In the genomic region with DNA sequence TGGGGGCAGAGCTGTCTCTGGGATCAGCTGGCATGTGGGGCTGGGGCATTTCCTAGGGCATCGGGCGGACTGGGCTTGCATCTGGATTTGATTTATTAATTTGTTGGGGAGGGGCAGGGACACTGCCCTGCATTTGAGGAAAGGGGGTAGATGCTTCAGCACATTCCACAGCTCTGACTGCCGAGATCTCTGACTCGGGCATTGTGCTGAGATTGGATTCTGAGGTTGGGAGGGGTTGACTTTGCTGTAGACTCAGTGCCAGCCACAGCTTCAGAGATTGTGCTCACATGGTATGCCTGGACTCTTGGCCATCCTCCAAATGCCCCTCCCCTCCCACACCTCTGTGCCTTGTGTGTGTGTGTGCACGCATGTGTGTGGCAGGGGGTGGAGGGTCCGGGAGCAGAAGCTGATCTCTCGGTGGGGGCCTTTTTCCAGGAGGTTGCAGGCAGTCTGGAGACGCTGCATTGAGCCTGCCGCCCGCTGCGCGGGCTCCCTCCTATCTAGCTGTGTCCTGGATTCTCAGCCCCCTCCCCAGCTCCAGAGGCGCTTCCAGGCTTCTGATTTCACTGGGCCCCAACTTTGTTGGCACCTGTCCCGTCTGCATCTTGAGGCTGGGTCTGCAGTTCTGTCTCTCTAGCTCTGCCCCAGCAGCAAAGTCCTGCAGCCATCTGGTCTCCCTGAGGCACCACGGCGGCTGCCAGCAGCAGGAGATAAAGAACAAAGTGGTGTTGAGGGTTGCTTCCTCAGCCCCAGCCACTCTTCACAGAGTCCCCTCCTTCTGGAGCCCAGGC, we compare ENCODE assay signal across 9 cellular contexts. TPM values are rescaled to one million over a fixed set of nuclear protein-coding genes. Genes with fewer than 3 reads are reported as not detected.
DNase-seq lines count a peak whose midpoint lies in the region; TF ChIP-seq lines count a peak whose summit lies in the region.
"Had no signal": no experiment of that assay in that cellular context is flagged by ENCODE, and none has a peak within 500 bp of the region (broad histone marks: within the 10 kb centered on the region; RNA-seq: fewer than 3 reads in every experiment).

No MANE protein-coding gene starts in this region.

- H3K4me3 ChIP-seq in MG63 = no peak overlapping the region
- H3K4me3 ChIP-seq in esophagus (ENCODE audit: low read depth in 1 of 2, low read length in 2 of 2) = no peak overlapping the region

- no peaks in the 10 kb centered on the region for H3K9me3 ChIP-seq in MG63
- no peaks in the 10 kb centered on the region for H3K9me3 ChIP-seq in esophagus (ENCODE audit: control insufficient read depth in 2 of 2, insufficient read depth in 1 of 2, low read depth in 1 of 2, low read length in 1 of 2)

- H3K27me3 Mint-ChIP-seq in mesothelial cell of epicardium (ENCODE audit: low read depth) = no peaks in the 10 kb centered on the region
- H3K27me3 Mint-ChIP-seq: natural killer cell treated with Interleukin-12 subunit alpha and Interleukin-12 subunit beta and Interleukin-15 and Interleukin-18, amount 100 ng/mL, for 72 hours had no signal

- H3K4me1 ChIP-seq in esophagus (ENCODE audit: control insufficient read depth in 2 of 2, insufficient read depth in 2 of 2, low read length in 1 of 2) = peaks cover 3 to 9% of the 10 kb centered on the region in 2 donors

- H3K27me3 ChIP-seq in MG63 (no peaks in the 10 kb centered on the region), esophagus (ENCODE audit: control insufficient read depth in 1 of 2, insufficient read depth in 2 of 2, low read length in 2 of 2) (no peaks in the 10 kb centered on the region)

- peak overlapping the region; percentile 95 for H3K27ac Mint-ChIP-seq in mesothelial cell of epicardium
- H3K27ac Mint-ChIP-seq: natural killer cell treated with Interleukin-12 subunit alpha and Interleukin-12 subunit beta and Interleukin-15 and Interleukin-18, amount 100 ng/mL, for 72 hours had no signal

- peaks cover 16% of the 10 kb centered on the region for H3K36me3 Mint-ChIP-seq in mesothelial cell of epicardium
- H3K36me3 Mint-ChIP-seq: natural killer cell treated with Interleukin-12 subunit alpha and Interleukin-12 subunit beta and Interleukin-15 and Interleukin-18, amount 100 ng/mL, for 72 hours had no signal

- peaks cover 58% of the 10 kb centered on the region for H3K4me1 Mint-ChIP-seq in mesothelial cell of epicardium

- peak overlapping the region; percentile 20 to 34 for H3K27ac ChIP-seq in esophagus (ENCODE audit: low read depth in 2 of 2, low read length in 1 of 2)

- peak overlapping the region; percentile 40 for H3K4me3 Mint-ChIP-seq in mesothelial cell of epicardium
- H3K4me3 Mint-ChIP-seq: natural killer cell treated with Interleukin-12 subunit alpha and Interleukin-12 subunit beta and Interleukin-15 and Interleukin-18, amount 100 ng/mL, for 72 hours had no signal

- DNase-seq in AG08395 (ENCODE audit: low spot score) = peak; percentile 90
- peak; percentile 68 for DNase-seq in MG63
- DNase-seq in mesothelial cell of epicardium (ENCODE audit: low spot score in 2 of 2, unreplicated experiment in 2 of 2) = peak in 1 of 2 experiments; percentile 64
- DNase-seq in activated CD4-positive, alpha-beta T cell treated with anti-CD3 and anti-CD28 coated beads, Interleukin-2, amount 50 U/mL, for 1 hour = no peak
- no peak for DNase-seq in NOMO-1 (lab: John Stamatoyannopoulos, UW; ENCODE audit: unreplicated experiment in 2 of 2)
- no peak for DNase-seq in activated naive CD4-positive, alpha-beta T cell treated with Interleukin-2 at 50 U/mL for 16 hours
- DNase-seq in pons (ENCODE audit: low spot score) = no peak

- no peaks in the 10 kb centered on the region for H3K9me3 Mint-ChIP-seq in mesothelial cell of epicardium
- H3K9me3 Mint-ChIP-seq: natural killer cell treated with Interleukin-12 subunit alpha and Interleukin-12 subunit beta and Interleukin-15 and Interleukin-18, amount 100 ng/mL, for 72 hours had no signal

- TF ChIP-seq CTCF in mesothelial cell of epicardium (IDR thresholded peaks at IDR 0.05; ENCODE audit: unreplicated experiment) = no peak

- H3K36me3 ChIP-seq in MG63 (no peaks in the 10 kb centered on the region), esophagus (ENCODE audit: control insufficient read depth in 2 of 2, insufficient read depth in 2 of 2, low read length in 1 of 2) (peaks cover 0 to 18% of the 10 kb centered on the region in 2 donors)

- WGBS in esophagus, 2 donors = 43 to 52% methylated on average over 16 of the region's 16 CpGs

RNA-seq across cellular contexts. Expression of a gene that starts 14.9 kb away (rescaled TPM):
- total RNA-seq in MG63 (2014; rRNA removed; shearing (Covaris generic); ENCODE audit: low replicate concordance) = 7.9 and 12.4 TPM in 2 replicates
- 10 to 100 TPM; 34.1 to 80.6 TPM for polyA plus RNA-seq in esophagus
- 106 to 111 TPM (median 108 TPM) in 3 replicates for total RNA-seq in mesothelial cell of epicardium

RNA-seq across cellular contexts. Expression of a gene that starts 40.5 kb away (rescaled TPM):
- 138 and 187 TPM in 2 replicates for total RNA-seq in MG63 (2014; rRNA removed; shearing (Covaris generic); ENCODE audit: low replicate concordance)
- polyA plus RNA-seq in esophagus = 10 to 100 TPM; 18.0 to 56.0 TPM
- total RNA-seq in mesothelial cell of epicardium = 79.4 to 91.0 TPM (median 85.3 TPM) in 3 replicates

RNA-seq across cellular contexts. Expression of a gene that starts 43.2 kb away (rescaled TPM):
- total RNA-seq in MG63 (2014; rRNA removed; shearing (Covaris generic); ENCODE audit: low replicate concordance) = not detected in 2 replicates
- polyA plus RNA-seq in esophagus = 10 to 100 TPM; 25.4 to 74.8 TPM
- 0.07 TPM in 1 of 3 replicates, not detected in the others for total RNA-seq in mesothelial cell of epicardium

Comparison
In these comparisons a context has a peak if more than half of its experiments do, and no peak if none do; other contexts are left out.
1. DNase-seq: peak in AG08395 (single experiment) and MG63 (single experiment); none in activated CD4-positive, alpha-beta T cell treated with anti-CD3 and anti-CD28 coated beads, Interleukin-2, amount 50 U/mL, for 1 hour (single experiment), NOMO-1 (0 of 2), activated naive CD4-positive, alpha-beta T cell treated with Interleukin-2 at 50 U/mL for 16 hours (single experiment) and pons (single experiment).